Comparison of ENCODE assay signal across 1 cellular context in genomic region chr18:12838178-12838634, GRCh38.
TF ChIP-seq lines count a peak whose summit lies in the region.

No MANE protein-coding gene starts in this region.

TF ChIP-seq in GM23338, 12 proteins besides CTCF, POLR2A, EP300 and RAD21 (continued from another document):
- TF ChIP-seq JUNB (IDR thresholded peaks at IDR 0.05; ENCODE audit: unreplicated experiment) (no peak), NANOG (IDR thresholded peaks at IDR 0.05; ENCODE audit: borderline replicate concordance) (no peak), ZNF114 (CRISPR knock-in tag; IDR thresholded peaks at IDR 0.05) (no peak)
